Comparison of ENCODE assay signal across 8 cellular contexts in the genomic region with DNA sequence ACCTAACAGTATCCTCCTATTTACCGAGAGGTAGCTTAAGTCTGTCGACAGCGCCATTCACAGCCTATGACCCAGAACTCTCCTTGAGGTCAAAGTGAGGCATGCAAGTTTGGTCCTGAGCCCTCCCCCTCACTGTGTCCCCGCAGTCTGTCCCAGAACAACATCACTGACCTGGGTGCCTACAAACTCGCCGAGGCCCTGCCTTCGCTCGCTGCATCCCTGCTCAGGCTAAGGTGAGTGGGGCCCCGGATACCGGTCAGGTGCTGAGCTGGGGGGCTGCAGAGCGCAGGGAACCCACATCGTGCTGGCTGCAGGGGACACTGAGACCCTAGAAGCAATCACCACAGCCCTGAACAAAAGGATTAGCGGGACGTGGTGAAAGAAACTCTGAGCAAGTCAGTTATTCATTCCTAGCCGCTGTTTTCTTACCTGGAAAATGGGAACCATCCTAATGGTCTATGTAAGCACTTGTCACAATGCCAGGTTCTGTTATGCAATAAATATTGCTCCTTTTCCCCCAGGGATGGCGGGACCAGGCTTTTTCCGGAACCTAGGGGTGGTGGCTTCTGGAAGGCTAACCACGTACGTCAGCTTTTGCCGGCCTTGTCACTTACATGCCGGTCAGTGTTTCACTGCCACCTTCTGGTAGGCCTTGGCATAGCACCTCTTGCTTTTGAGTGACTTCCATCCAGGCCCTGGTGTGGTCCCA.
DNase-seq lines count a peak whose midpoint lies in the region; ATAC-seq and TF ChIP-seq lines count a peak whose summit lies in the region.

No MANE protein-coding gene starts in this region.

- H3K4me3 ChIP-seq in HUES6 (ENCODE audit: low read depth, low read length), result peak overlapping the region; percentile 26
- no peak overlapping the region for H3K4me3 ChIP-seq in NT2/D1 (ENCODE audit: insufficient read length, low read depth)
- no peak overlapping the region for H3K4me3 ChIP-seq in muscle layer of duodenum (ENCODE audit: low read depth in 1 of 2, low read length in 2 of 2)

- H3K4me1 ChIP-seq in HUES6 (ENCODE audit: control insufficient read depth, insufficient read depth, low read length), result peaks cover 13% of the 10 kb centered on the region
- peaks cover 9% of the 10 kb centered on the region for H3K4me1 ChIP-seq in NT2/D1 (ENCODE audit: insufficient read depth, insufficient read length)
- H3K4me1 ChIP-seq in muscle layer of duodenum (ENCODE audit: control insufficient read depth in 1 of 2, insufficient read depth in 2 of 2, low read length in 2 of 2), result peaks cover 0 to 10% of the 10 kb centered on the region in 2 donors

- DNase-seq in GM03348 (ENCODE audit: low spot score), result peak; percentile 93
- peak; percentile 96 for DNase-seq in NT2/D1 (ENCODE audit: low read depth, low spot score)
- DNase-seq in activated CD8-positive, alpha-beta memory T cell treated with anti-CD3 and anti-CD28 coated beads, Interleukin-2, amount 50 U/mL, for 24 hours (ENCODE audit: extremely low read depth), result peak; percentile 79
- peak; percentile 87 to 92 for DNase-seq in erythroblast (lab: John Stamatoyannopoulos, UW)
- peak; percentile 65 to 66 for DNase-seq in stimulated activated CD8-positive, alpha-beta memory T cell treated with anti-CD3 and anti-CD28 coated beads, Interleukin-4, amount 100 ng/mL, for 4 hours (ENCODE audit: low read depth in 2 of 2, low spot score in 1 of 2)

- no peaks in the 10 kb centered on the region for H3K36me3 ChIP-seq in HUES6 (ENCODE audit: control insufficient read depth, insufficient read depth, low read length)
- H3K36me3 ChIP-seq in NT2/D1 (ENCODE audit: insufficient read depth, insufficient read length, low read length), result no peaks in the 10 kb centered on the region
- H3K36me3 ChIP-seq in muscle layer of duodenum (ENCODE audit: control insufficient read depth in 1 of 2, insufficient read depth in 2 of 2, low read length in 2 of 2), result peaks cover 0 to 18% of the 10 kb centered on the region in 2 donors

- ATAC-seq in GM21367 (IDR thresholded peaks at IDR 0.05; ENCODE audit: unreplicated experiment), result no peak

- H3K27me3 ChIP-seq in HUES6 (ENCODE audit: control insufficient read depth, insufficient read depth, low read length) (no peaks in the 10 kb centered on the region), NT2/D1 (ENCODE audit: insufficient read depth, insufficient read length) (no peaks in the 10 kb centered on the region), muscle layer of duodenum (ENCODE audit: low read depth, low read length) (no peaks in the 10 kb centered on the region)

- no peaks in the 10 kb centered on the region for H3K9me3 ChIP-seq in HUES6 (ENCODE audit: control insufficient read depth, insufficient read depth, low read depth, low read length)
- no peaks in the 10 kb centered on the region for H3K9me3 ChIP-seq in NT2/D1 (ENCODE audit: insufficient read depth, low read length)
- H3K9me3 ChIP-seq in muscle layer of duodenum (ENCODE audit: control insufficient read depth in 1 of 2, low read length in 2 of 2), result no peaks in the 10 kb centered on the region

- no peak overlapping the region for H3K27ac ChIP-seq in HUES6 (ENCODE audit: low read depth, low read length)
- H3K27ac ChIP-seq in muscle layer of duodenum (ENCODE audit: low read length), result peak overlapping the region; percentile 33

- TF ChIP-seq POLR2A in erythroblast (IDR thresholded peaks at IDR 0.05; ENCODE audit: low read length), result no peak

- H3K9ac ChIP-seq in HUES6 (ENCODE audit: low read length) (no peak overlapping the region), NT2/D1 (ENCODE audit: insufficient read length, low read depth) (peak overlapping the region; percentile 44)
